2 cellular contexts compared by ENCODE assay signal in the genomic region with DNA sequence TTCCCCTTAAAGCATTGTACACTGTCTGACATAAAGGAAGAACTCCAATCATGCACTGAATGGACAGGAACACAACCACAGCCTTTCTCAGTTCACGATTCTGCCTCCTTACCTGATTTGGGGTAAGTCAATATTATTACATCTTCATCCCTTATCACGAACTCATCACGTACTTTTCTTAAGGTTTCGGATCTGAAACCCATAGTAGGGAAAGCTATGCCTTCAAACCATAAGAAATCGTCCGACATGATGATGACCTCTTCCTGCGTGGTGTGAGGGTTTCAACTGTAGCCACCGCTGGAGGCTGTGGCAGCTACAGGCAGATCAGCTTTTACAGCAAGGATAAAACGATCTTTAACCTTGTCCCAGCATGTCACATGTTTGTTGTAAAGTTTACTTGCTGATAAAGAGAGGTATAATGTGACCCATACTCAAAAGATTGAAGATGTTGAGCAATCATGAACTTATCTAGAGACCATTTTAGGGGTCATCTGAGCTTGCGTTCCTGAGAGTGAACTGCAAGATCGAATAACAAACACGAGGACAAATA.
TF ChIP-seq lines count a peak whose summit lies in the region.

A gene with protein sequence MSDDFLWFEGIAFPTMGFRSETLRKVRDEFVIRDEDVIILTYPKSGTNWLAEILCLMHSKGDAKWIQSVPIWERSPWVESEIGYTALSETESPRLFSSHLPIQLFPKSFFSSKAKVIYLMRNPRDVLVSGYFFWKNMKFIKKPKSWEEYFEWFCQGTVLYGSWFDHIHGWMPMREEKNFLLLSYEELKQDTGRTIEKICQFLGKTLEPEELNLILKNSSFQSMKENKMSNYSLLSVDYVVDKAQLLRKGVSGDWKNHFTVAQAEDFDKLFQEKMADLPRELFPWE (minus strand): TSS at position 306 of the 550 bp plus-strand sequence. CDS start 58 bp downstream, at position 248.

TF ChIP-seq in SK-N-SH, 30 proteins besides CTCF, POLR2A, EP300 and RAD21 (continued from another document):
- TF ChIP-seq, protein P1, sequence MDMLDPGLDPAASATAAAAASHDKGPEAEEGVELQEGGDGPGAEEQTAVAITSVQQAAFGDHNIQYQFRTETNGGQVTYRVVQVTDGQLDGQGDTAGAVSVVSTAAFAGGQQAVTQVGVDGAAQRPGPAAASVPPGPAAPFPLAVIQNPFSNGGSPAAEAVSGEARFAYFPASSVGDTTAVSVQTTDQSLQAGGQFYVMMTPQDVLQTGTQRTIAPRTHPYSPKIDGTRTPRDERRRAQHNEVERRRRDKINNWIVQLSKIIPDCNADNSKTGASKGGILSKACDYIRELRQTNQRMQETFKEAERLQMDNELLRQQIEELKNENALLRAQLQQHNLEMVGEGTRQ (IDR thresholded peaks at IDR 0.05; ENCODE audit: borderline replicate concordance, low read depth, low read length) = no peak
- TF ChIP-seq TEAD4 (IDR thresholded peaks at IDR 0.05; ENCODE audit: borderline replicate concordance, insufficient read depth) = no peak
- no peak for TF ChIP-seq GATA2 (CRISPR knock-in tag; IDR thresholded peaks at IDR 0.05)
- no peak for TF ChIP-seq MEF2A (IDR thresholded peaks at IDR 0.05; ENCODE audit: borderline replicate concordance, low read depth)
- TF ChIP-seq RXRA (IDR thresholded peaks at IDR 0.05; ENCODE audit: borderline replicate concordance, low read depth) = no peak
- TF ChIP-seq ELF1 (IDR thresholded peaks at IDR 0.05) = no peak
- TF ChIP-seq, protein P2, sequence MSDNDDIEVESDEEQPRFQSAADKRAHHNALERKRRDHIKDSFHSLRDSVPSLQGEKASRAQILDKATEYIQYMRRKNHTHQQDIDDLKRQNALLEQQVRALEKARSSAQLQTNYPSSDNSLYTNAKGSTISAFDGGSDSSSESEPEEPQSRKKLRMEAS (IDR thresholded peaks at IDR 0.05; ENCODE audit: low read depth) = no peak
- no peak for TF ChIP-seq GABPA (IDR thresholded peaks at IDR 0.05; ENCODE audit: low read depth)
- TF ChIP-seq JUND (IDR thresholded peaks at IDR 0.05) = no peak
- TF ChIP-seq SIN3A (IDR thresholded peaks at IDR 0.05; ENCODE audit: borderline replicate concordance, low read depth, low read length) = no peak
- TF ChIP-seq, protein P3, sequence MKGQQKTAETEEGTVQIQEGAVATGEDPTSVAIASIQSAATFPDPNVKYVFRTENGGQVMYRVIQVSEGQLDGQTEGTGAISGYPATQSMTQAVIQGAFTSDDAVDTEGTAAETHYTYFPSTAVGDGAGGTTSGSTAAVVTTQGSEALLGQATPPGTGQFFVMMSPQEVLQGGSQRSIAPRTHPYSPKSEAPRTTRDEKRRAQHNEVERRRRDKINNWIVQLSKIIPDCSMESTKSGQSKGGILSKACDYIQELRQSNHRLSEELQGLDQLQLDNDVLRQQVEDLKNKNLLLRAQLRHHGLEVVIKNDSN (IDR thresholded peaks at IDR 0.05; ENCODE audit: borderline replicate concordance, low read depth) = no peak

TF ChIP-seq in SK-N-SH treated with all-trans-retinoic acid at 6 μM for 48 hours, 23 proteins besides CTCF, POLR2A, EP300 and RAD21 (continued from another document):
- TF ChIP-seq, protein P4, sequence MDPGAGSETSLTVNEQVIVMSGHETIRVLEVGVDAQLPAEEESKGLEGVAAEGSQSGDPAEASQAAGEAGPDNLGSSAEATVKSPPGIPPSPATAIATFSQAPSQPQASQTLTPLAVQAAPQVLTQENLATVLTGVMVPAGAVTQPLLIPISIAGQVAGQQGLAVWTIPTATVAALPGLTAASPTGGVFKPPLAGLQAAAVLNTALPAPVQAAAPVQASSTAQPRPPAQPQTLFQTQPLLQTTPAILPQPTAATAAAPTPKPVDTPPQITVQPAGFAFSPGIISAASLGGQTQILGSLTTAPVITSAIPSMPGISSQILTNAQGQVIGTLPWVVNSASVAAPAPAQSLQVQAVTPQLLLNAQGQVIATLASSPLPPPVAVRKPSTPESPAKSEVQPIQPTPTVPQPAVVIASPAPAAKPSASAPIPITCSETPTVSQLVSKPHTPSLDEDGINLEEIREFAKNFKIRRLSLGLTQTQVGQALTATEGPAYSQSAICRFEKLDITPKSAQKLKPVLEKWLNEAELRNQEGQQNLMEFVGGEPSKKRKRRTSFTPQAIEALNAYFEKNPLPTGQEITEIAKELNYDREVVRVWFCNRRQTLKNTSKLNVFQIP (CRISPR knock-in tag; IDR thresholded peaks at IDR 0.05; ENCODE audit: borderline replicate concordance, low read depth) = no peak
- TF ChIP-seq ZFP30 (CRISPR knock-in tag; IDR thresholded peaks at IDR 0.05) (no peak), PPARA (CRISPR knock-in tag; IDR thresholded peaks at IDR 0.05; ENCODE audit: borderline replicate concordance) (no peak), GLIS3 (CRISPR knock-in tag; IDR thresholded peaks at IDR 0.05) (no peak), RARB (CRISPR knock-in tag; IDR thresholded peaks at IDR 0.05) (no peak), ZC3H10 (CRISPR knock-in tag; IDR thresholded peaks at IDR 0.05) (no peak), ZNF70 (CRISPR knock-in tag; IDR thresholded peaks at IDR 0.05) (no peak)
- TF ChIP-seq, protein P5, sequence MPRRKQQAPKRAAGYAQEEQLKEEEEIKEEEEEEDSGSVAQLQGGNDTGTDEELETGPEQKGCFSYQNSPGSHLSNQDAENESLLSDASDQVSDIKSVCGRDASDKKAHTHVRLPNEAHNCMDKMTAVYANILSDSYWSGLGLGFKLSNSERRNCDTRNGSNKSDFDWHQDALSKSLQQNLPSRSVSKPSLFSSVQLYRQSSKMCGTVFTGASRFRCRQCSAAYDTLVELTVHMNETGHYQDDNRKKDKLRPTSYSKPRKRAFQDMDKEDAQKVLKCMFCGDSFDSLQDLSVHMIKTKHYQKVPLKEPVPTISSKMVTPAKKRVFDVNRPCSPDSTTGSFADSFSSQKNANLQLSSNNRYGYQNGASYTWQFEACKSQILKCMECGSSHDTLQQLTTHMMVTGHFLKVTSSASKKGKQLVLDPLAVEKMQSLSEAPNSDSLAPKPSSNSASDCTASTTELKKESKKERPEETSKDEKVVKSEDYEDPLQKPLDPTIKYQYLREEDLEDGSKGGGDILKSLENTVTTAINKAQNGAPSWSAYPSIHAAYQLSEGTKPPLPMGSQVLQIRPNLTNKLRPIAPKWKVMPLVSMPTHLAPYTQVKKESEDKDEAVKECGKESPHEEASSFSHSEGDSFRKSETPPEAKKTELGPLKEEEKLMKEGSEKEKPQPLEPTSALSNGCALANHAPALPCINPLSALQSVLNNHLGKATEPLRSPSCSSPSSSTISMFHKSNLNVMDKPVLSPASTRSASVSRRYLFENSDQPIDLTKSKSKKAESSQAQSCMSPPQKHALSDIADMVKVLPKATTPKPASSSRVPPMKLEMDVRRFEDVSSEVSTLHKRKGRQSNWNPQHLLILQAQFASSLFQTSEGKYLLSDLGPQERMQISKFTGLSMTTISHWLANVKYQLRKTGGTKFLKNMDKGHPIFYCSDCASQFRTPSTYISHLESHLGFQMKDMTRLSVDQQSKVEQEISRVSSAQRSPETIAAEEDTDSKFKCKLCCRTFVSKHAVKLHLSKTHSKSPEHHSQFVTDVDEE (CRISPR knock-in tag; IDR thresholded peaks at IDR 0.05) = no peak
- TF ChIP-seq, protein P6, sequence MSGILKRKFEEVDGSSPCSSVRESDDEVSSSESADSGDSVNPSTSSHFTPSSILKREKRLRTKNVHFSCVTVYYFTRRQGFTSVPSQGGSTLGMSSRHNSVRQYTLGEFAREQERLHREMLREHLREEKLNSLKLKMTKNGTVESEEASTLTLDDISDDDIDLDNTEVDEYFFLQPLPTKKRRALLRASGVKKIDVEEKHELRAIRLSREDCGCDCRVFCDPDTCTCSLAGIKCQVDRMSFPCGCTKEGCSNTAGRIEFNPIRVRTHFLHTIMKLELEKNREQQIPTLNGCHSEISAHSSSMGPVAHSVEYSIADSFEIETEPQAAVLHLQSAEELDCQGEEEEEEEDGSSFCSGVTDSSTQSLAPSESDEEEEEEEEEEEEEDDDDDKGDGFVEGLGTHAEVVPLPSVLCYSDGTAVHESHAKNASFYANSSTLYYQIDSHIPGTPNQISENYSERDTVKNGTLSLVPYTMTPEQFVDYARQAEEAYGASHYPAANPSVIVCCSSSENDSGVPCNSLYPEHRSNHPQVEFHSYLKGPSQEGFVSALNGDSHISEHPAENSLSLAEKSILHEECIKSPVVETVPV (CRISPR knock-in tag; IDR thresholded peaks at IDR 0.05) = no peak
